1 cellular context compared by ENCODE assay signal in genomic region chr17:8222630-8223355, GRCh38.
TF ChIP-seq lines count a peak whose summit lies in the region.

No MANE protein-coding gene starts in this region.

TF ChIP-seq in HepG2, 621 proteins besides CTCF, POLR2A, EP300 and RAD21 (continues in another document):
- TF ChIP-seq ZNF678 (CRISPR knock-in tag; IDR thresholded peaks at IDR 0.05) (peak; percentile 74; the same call in 1 of the 2 replicates), ZNF557 (CRISPR knock-in tag; IDR thresholded peaks at IDR 0.05) (peak; percentile 25; the same call in 1 of the 2 replicates), BCL3 (CRISPR knock-in tag; IDR thresholded peaks at IDR 0.05) (no peak; the same call in 1 of the 2 replicates), MXI1 (IDR thresholded peaks at IDR 0.05; ENCODE audit: borderline replicate concordance, low read depth, low read length) (no peak), CREM (IDR thresholded peaks at IDR 0.05) (peak; percentile 81), CREM (CRISPR knock-in tag; IDR thresholded peaks at IDR 0.05) (no peak), MYPOP (CRISPR knock-in tag; IDR thresholded peaks at IDR 0.05) (peak; percentile 17; the same call in 1 of the 2 replicates), ZNF224 (CRISPR knock-in tag; IDR thresholded peaks at IDR 0.05) (peak; percentile 85), ARNTL (CRISPR knock-in tag; IDR thresholded peaks at IDR 0.05) (peak; percentile 15; the same call in 1 of the 2 replicates), YEATS2 (CRISPR knock-in tag; IDR thresholded peaks at IDR 0.05; ENCODE audit: borderline replicate concordance) (peak; percentile 28; the same call in 1 of the 2 replicates), ZNF354B (CRISPR knock-in tag; IDR thresholded peaks at IDR 0.05) (no peak), ZNF709 (CRISPR knock-in tag; IDR thresholded peaks at IDR 0.05) (0 out of 2 replicates have a peak, but pooled peaks have one; percentile 53), ZNF30 (CRISPR knock-in tag; IDR thresholded peaks at IDR 0.05) (no peak), ZNF724P (CRISPR knock-in tag; IDR thresholded peaks at IDR 0.05; ENCODE audit: borderline replicate concordance) (0 out of 2 replicates have a peak, but pooled peaks have one; percentile 18), HMGXB3 (CRISPR knock-in tag; IDR thresholded peaks at IDR 0.05; ENCODE audit: borderline replicate concordance) (peak; percentile 21; the same call in 1 of the 2 replicates), SIX1 (CRISPR knock-in tag; IDR thresholded peaks at IDR 0.05; ENCODE audit: borderline replicate concordance) (no peak), NFKBIZ (CRISPR knock-in tag; IDR thresholded peaks at IDR 0.05) (peak; percentile 60; the same call in 1 of the 2 replicates), ZNF567 (CRISPR knock-in tag; IDR thresholded peaks at IDR 0.05; ENCODE audit: borderline replicate concordance) (peak; percentile 37; the same call in 1 of the 2 replicates), POLR2AphosphoS5 (IDR thresholded peaks at IDR 0.05; ENCODE audit: low read depth, low read length) (peak; percentile 89), RARA (CRISPR knock-in tag; IDR thresholded peaks at IDR 0.05) (peak; percentile 46; the same call in 1 of the 2 replicates), DNMT1 (CRISPR knock-in tag; IDR thresholded peaks at IDR 0.05) (0 out of 2 replicates have a peak, but pooled peaks have one; percentile 68), CREB1 (IDR thresholded peaks at IDR 0.05) (peak; percentile 48; the same call in 1 of the 2 replicates), CREB1 (CRISPR knock-in tag; IDR thresholded peaks at IDR 0.05) (peak; percentile 87), NAIF1 (CRISPR knock-in tag; IDR thresholded peaks at IDR 0.05; ENCODE audit: borderline replicate concordance) (peak; percentile 88), GMEB1 (CRISPR knock-in tag; IDR thresholded peaks at IDR 0.05; ENCODE audit: borderline replicate concordance) (peak; percentile 42; the same call in 1 of the 2 replicates), NR2F6 (IDR thresholded peaks at IDR 0.05) (no peak), NR2F6 (CRISPR knock-in tag; IDR thresholded peaks at IDR 0.05) (peak; percentile 66; the same call in 1 of the 2 replicates), RXRA (CRISPR knock-in tag; IDR thresholded peaks at IDR 0.05) (peak; percentile 76), ZNF205 (CRISPR knock-in tag; IDR thresholded peaks at IDR 0.05) (no peak; the same call in 1 of the 2 replicates)
- TF ChIP-seq, protein P1, sequence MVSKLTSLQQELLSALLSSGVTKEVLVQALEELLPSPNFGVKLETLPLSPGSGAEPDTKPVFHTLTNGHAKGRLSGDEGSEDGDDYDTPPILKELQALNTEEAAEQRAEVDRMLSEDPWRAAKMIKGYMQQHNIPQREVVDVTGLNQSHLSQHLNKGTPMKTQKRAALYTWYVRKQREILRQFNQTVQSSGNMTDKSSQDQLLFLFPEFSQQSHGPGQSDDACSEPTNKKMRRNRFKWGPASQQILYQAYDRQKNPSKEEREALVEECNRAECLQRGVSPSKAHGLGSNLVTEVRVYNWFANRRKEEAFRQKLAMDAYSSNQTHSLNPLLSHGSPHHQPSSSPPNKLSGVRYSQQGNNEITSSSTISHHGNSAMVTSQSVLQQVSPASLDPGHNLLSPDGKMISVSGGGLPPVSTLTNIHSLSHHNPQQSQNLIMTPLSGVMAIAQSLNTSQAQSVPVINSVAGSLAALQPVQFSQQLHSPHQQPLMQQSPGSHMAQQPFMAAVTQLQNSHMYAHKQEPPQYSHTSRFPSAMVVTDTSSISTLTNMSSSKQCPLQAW (CRISPR knock-in tag; IDR thresholded peaks at IDR 0.05) = peak; percentile 37; the same call in 1 of the 2 replicates
- TF ChIP-seq, protein P2, sequence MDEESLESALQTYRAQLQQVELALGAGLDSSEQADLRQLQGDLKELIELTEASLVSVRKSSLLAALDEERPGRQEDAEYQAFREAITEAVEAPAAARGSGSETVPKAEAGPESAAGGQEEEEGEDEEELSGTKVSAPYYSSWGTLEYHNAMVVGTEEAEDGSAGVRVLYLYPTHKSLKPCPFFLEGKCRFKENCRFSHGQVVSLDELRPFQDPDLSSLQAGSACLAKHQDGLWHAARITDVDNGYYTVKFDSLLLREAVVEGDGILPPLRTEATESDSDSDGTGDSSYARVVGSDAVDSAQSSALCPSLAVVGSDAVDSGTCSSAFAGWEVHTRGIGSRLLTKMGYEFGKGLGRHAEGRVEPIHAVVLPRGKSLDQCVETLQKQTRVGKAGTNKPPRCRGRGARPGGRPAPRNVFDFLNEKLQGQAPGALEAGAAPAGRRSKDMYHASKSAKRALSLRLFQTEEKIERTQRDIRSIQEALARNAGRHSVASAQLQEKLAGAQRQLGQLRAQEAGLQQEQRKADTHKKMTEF (CRISPR knock-in tag; IDR thresholded peaks at IDR 0.05) = peak; percentile 76
- TF ChIP-seq, protein P3, sequence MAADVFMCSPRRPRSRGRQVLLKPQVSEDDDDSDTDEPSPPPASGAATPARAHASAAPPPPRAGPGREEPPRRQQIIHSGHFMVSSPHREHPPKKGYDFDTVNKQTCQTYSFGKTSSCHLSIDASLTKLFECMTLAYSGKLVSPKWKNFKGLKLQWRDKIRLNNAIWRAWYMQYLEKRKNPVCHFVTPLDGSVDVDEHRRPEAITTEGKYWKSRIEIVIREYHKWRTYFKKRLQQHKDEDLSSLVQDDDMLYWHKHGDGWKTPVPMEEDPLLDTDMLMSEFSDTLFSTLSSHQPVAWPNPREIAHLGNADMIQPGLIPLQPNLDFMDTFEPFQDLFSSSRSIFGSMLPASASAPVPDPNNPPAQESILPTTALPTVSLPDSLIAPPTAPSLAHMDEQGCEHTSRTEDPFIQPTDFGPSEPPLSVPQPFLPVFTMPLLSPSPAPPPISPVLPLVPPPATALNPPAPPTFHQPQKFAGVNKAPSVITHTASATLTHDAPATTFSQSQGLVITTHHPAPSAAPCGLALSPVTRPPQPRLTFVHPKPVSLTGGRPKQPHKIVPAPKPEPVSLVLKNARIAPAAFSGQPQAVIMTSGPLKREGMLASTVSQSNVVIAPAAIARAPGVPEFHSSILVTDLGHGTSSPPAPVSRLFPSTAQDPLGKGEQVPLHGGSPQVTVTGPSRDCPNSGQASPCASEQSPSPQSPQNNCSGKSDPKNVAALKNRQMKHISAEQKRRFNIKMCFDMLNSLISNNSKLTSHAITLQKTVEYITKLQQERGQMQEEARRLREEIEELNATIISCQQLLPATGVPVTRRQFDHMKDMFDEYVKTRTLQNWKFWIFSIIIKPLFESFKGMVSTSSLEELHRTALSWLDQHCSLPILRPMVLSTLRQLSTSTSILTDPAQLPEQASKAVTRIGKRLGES (CRISPR knock-in tag; IDR thresholded peaks at IDR 0.05; ENCODE audit: borderline replicate concordance) = 0 out of 2 replicates have a peak, but pooled peaks have one; percentile 59
- TF ChIP-seq, protein P4, sequence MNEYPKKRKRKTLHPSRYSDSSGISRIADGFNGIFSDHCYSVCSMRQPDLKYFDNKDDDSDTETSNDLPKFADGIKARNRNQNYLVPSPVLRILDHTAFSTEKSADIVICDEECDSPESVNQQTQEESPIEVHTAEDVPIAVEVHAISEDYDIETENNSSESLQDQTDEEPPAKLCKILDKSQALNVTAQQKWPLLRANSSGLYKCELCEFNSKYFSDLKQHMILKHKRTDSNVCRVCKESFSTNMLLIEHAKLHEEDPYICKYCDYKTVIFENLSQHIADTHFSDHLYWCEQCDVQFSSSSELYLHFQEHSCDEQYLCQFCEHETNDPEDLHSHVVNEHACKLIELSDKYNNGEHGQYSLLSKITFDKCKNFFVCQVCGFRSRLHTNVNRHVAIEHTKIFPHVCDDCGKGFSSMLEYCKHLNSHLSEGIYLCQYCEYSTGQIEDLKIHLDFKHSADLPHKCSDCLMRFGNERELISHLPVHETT (CRISPR knock-in tag; conservative IDR thresholded peaks at IDR 0.05) = 0 out of 2 replicates have a peak, but pooled peaks have one; percentile 26
